ENCODE assay signal across 8 cellular contexts in the genomic region with DNA sequence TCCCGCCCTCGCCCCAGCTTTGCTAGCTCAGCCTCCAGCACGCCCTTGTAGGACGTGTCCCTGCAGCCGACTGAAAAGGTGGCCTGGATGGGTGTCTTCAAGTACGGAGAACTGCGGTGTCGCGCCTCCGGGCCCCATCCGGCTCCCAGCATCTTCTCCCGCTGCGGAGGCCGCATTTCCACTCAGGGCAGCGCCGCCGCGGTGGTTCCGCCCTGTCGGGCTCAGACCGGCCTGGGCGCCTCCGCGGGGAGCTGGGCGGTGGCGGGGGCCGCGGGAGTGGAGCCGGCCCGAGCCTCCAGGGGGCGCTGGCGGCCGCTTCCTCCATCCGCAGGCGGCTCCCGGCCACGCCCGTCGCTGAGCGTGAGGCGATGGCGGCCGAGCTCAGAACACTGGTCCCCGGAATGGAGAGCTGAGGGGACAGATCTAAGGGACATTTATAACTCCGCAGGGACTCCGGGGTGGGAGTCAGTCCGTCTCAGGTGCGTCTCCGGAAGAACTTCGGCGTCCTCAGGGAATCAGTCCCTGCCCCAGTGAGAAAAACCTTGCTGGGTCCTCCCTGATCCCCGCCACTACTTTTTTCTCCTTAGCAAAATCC. TPM values are rescaled to one million over a fixed set of nuclear protein-coding genes. Genes with fewer than 3 reads are reported as not detected.
DNase-seq lines count a peak whose midpoint lies in the region; ATAC-seq, FAIRE-seq and TF ChIP-seq lines count a peak whose summit lies in the region.

No MANE protein-coding gene starts in this region.

- peak overlapping the region; percentile 83 for H3K9ac ChIP-seq in HUES6 (ENCODE audit: low read length)

- FAIRE-seq in urothelium cell line (lab: Jason Lieb, UNC): peak; percentile 30

- intact Hi-C loops in Caco-2 (cut with micrococcal nuclease; ENCODE audit: unreplicated experiment) (no loop called here), heart left ventricle (cut with DNase I) (loop anchor here in 1 of 10 donors (10.0 kb wide), 1 partner anchor 474 kb away; no protein-coding TSS in a partner anchor), psoas muscle (cut with DNase I) (loop anchor here in 1 of 2 donors (2.0 kb wide), 1 partner anchor 156 kb away; no protein-coding TSS in a partner anchor)

- CTCF ChIA-PET in Caco-2 (lab: Charles Lee): interaction anchor here (0.5 to 1.2 kb wide), 3 partner anchors 8 to 162 kb away, joined by 3 read pairs; no protein-coding TSS in a partner anchor

- peak; percentile 50 to 84 for DNase-seq in Caco-2
- peak; percentile 38 to 53 for DNase-seq in SJSA1 (ENCODE audit: low read depth in 1 of 2, low spot score in 2 of 2)
- peak; percentile 80 to 95 for DNase-seq in activated naive CD4-positive, alpha-beta T cell treated with anti-CD3 and anti-CD28 coated beads, Interleukin-2, amount 50 U/mL, for 72 hours (ENCODE audit: low spot score in 2 of 2)
- DNase-seq in heart left ventricle: peak; percentile 57 to 91 (median 79)
- DNase-seq in psoas muscle: peak; percentile 82
- DNase-seq in urothelium cell line (ENCODE audit: low spot score): peak; percentile 79

- no TSS peak for BruUV-seq in Caco-2 (replicated peaks; lab: Mats Ljungman, UMichigan)

- H3K27ac ChIP-seq in HUES6 (ENCODE audit: low read depth, low read length) (no peak overlapping the region; the same call in 1 of the 2 replicates), SJSA1 (no peak overlapping the region), heart left ventricle (peak overlapping the region in 3 of 12 donors; percentile 20 to 64 (median 58)), psoas muscle (no peak overlapping the region)

- H3K4me3 ChIP-seq in Caco-2 (ENCODE audit: low read depth, low read length): peak overlapping the region; percentile 46
- H3K4me3 ChIP-seq in HUES6 (ENCODE audit: low read depth, low read length): peak overlapping the region; percentile 67
- H3K4me3 ChIP-seq in SJSA1: peak overlapping the region; percentile 13; the same call in 1 of the 2 replicates
- H3K4me3 ChIP-seq in heart left ventricle: peak overlapping the region; percentile 6 to 57 (median 46)
- H3K4me3 ChIP-seq in psoas muscle: peak overlapping the region; percentile 55

- H3K4me1 ChIP-seq in Caco-2 (no peaks in the 10 kb centered on the region), HUES6 (ENCODE audit: control insufficient read depth, insufficient read depth, low read length) (no peaks in the 10 kb centered on the region; the same call in 1 of the 2 replicates), SJSA1 (replicated peaks) (peaks cover 5% of the 10 kb centered on the region), heart left ventricle (peaks cover 0 to 11% (median 0%) of the 10 kb centered on the region in 12 donors), psoas muscle (no peaks in the 10 kb centered on the region)

- peaks cover 19% of the 10 kb centered on the region for H3K9me3 Mint-ChIP-seq in Caco-2 (ENCODE audit: unreplicated experiment)
- H3K9me3 Mint-ChIP-seq in activated naive CD4-positive, alpha-beta T cell treated with anti-CD3 and anti-CD28 coated beads, Interleukin-2, amount 50 U/mL, for 72 hours: peaks cover 6% of the 10 kb centered on the region in 2 donors

- POLR2A ChIA-PET in Caco-2 (lab: Charles Lee): interaction anchor here (0.6 to 0.9 kb wide), 4 partner anchors 10 to 211 kb away, joined by 3 to 4 read pairs (median 4); partner anchors contain the start of genes FBXO45, PAK2 and WDR53

- no peaks in the 10 kb centered on the region for H3K36me3 Mint-ChIP-seq in Caco-2 (ENCODE audit: insufficient read depth, unreplicated experiment)
- H3K36me3 Mint-ChIP-seq in activated naive CD4-positive, alpha-beta T cell treated with anti-CD3 and anti-CD28 coated beads, Interleukin-2, amount 50 U/mL, for 72 hours: peaks cover 5 to 6% of the 10 kb centered on the region in 2 donors

- no peaks in the 10 kb centered on the region for H3K36me3 ChIP-seq in Caco-2 (ENCODE audit: control insufficient read depth, insufficient read depth, low read length)
- H3K36me3 ChIP-seq in HUES6 (ENCODE audit: control insufficient read depth, insufficient read depth, low read length): no peaks in the 10 kb centered on the region
- no peaks in the 10 kb centered on the region for H3K36me3 ChIP-seq in SJSA1
- H3K36me3 ChIP-seq in heart left ventricle: no peaks in the 10 kb centered on the region
- H3K36me3 ChIP-seq in psoas muscle (ENCODE audit: insufficient read depth in 1 of 2, low read depth in 1 of 2): no peaks in the 10 kb centered on the region

- H3K9me3 ChIP-seq in Caco-2 (peaks cover 6% of the 10 kb centered on the region; the same call in 1 of the 2 replicates), HUES6 (ENCODE audit: control insufficient read depth, insufficient read depth, low read depth, low read length) (peaks cover 13% of the 10 kb centered on the region), SJSA1 (replicated peaks) (no peaks in the 10 kb centered on the region; the same call in 1 of the 2 replicates), heart left ventricle (peaks cover 0 to 7% (median 0%) of the 10 kb centered on the region in 12 donors), psoas muscle (no peaks in the 10 kb centered on the region)

- H3K4me1 Mint-ChIP-seq in Caco-2 (ENCODE audit: low read depth, unreplicated experiment): no peaks in the 10 kb centered on the region

- H3K27me3 ChIP-seq in Caco-2 (replicated peaks; ENCODE audit: control insufficient read depth, insufficient read depth, low read length) (no peaks in the 10 kb centered on the region), HUES6 (ENCODE audit: control insufficient read depth, insufficient read depth, low read length) (no peaks in the 10 kb centered on the region), SJSA1 (replicated peaks) (no peaks in the 10 kb centered on the region), heart left ventricle (peaks cover 0 to 11% (median 0%) of the 10 kb centered on the region in 9 donors), psoas muscle (ENCODE audit: insufficient read depth in 3 of 3, low read length in 2 of 3) (peaks cover 0 to 2% (median 2%) of the 10 kb centered on the region in 3 donors)

- WGBS in heart left ventricle, 4 donors: 3 to 17% (median 5%) methylated on average over 15 to 52 of the region's 52 CpGs
- 4 to 6% (median 6%) methylated on average over 50 to 52 of the region's 52 CpGs for WGBS in psoas muscle, 3 donors

- ATAC-seq in GM19452 (IDR thresholded peaks at IDR 0.05; ENCODE audit: unreplicated experiment) (peak; percentile 79), heart left ventricle (peak; percentile 69 to 99 (median 94)), psoas muscle (peak; percentile 86 to 98 (median 98))
- peak; percentile 97 to 98 for ATAC-seq in activated naive CD4-positive, alpha-beta T cell treated with anti-CD3 and anti-CD28 coated beads, Interleukin-2, amount 50 U/mL, for 72 hours

- H3K4me3 Mint-ChIP-seq in Caco-2 (ENCODE audit: unreplicated experiment): peak overlapping the region; percentile 46

- TF ChIP-seq POLR2A in heart left ventricle (IDR thresholded peaks at IDR 0.05): no peak

- H3K27me3 Mint-ChIP-seq in Caco-2 (ENCODE audit: insufficient read depth, unreplicated experiment): no peaks in the 10 kb centered on the region

- H3K27ac Mint-ChIP-seq in Caco-2 (ENCODE audit: unreplicated experiment): no peak overlapping the region
- H3K27ac Mint-ChIP-seq in activated naive CD4-positive, alpha-beta T cell treated with anti-CD3 and anti-CD28 coated beads, Interleukin-2, amount 50 U/mL, for 72 hours: no peak overlapping the region

- TF ChIP-seq CTCF in Caco-2 (IDR thresholded peaks at IDR 0.05; ENCODE audit: insufficient read depth in 1 of 2, low read depth in 1 of 2, low read length in 1 of 2, severe bottlenecking in 1 of 2, unreplicated experiment in 1 of 2): peak; percentile 28 to 43
- TF ChIP-seq CTCF in heart left ventricle (IDR thresholded peaks at IDR 0.05): peak; percentile 60 to 93 (median 72)
- peak; percentile 61 for TF ChIP-seq CTCF in psoas muscle (IDR thresholded peaks at IDR 0.05)

RNA-seq across cellular contexts. Expression of gene SMCO1, which starts 13.6 kb away (rescaled TPM):
- total RNA-seq in Caco-2 (2022) (not detected in 2 replicates), heart left ventricle (100 to 1,000 TPM in 2 of 9 donors, 10 to 100 TPM in 7; 14.5 to 130 (median 50.0) TPM), psoas muscle (10 to 100 TPM in 2 of 4 donors, 1 to 10 TPM in 2; 1.2 to 16.9 (median 8.8) TPM)
- total RNA-seq in SJSA1 (2014; rRNA removed; shearing (Covaris generic)): not detected in 2 replicates
- not detected for total RNA-seq in activated naive CD4-positive, alpha-beta T cell treated with anti-CD3 and anti-CD28 coated beads, Interleukin-2, amount 50 U/mL, for 72 hours
- polyA plus RNA-seq in heart left ventricle (100 to 1,000 TPM in 1 of 2 donors, 1 to 10 TPM in 1; 2.6 to 105 TPM), psoas muscle (10 to 100 TPM in 1 of 3 donors, 1 to 10 TPM in 2; 4.1 to 11.4 (median 5.2) TPM)

RNA-seq across cellular contexts. Expression of gene RNF168, which starts 25.2 kb away (rescaled TPM):
- 18.5 and 18.9 TPM in 2 replicates for total RNA-seq in Caco-2 (2022)
- 11.9 and 17.1 TPM in 2 replicates for total RNA-seq in SJSA1 (2014; rRNA removed; shearing (Covaris generic))
- 10 to 100 TPM; 23.1 to 48.4 TPM for total RNA-seq in activated naive CD4-positive, alpha-beta T cell treated with anti-CD3 and anti-CD28 coated beads, Interleukin-2, amount 50 U/mL, for 72 hours
- 10 to 100 TPM; 15.0 to 31.8 (median 21.1) TPM for total RNA-seq in heart left ventricle
- 10 to 100 TPM in 1 of 2 donors, 1 to 10 TPM in 1; 8.4 to 13.4 TPM for polyA plus RNA-seq in heart left ventricle
- total RNA-seq in psoas muscle: 10 to 100 TPM in 3 of 4 donors, 1 to 10 TPM in 1; 9.9 to 22.1 (median 15.8) TPM
- 10 to 100 TPM in 1 of 3 donors, 1 to 10 TPM in 2; 3.6 to 11.6 (median 9.9) TPM for polyA plus RNA-seq in psoas muscle

RNA-seq across cellular contexts. Expression of gene WDR53, which starts 39.6 kb away (rescaled TPM):
- 12.1 and 17.8 TPM in 2 replicates for total RNA-seq in Caco-2 (2022)
- 9.3 and 12.7 TPM in 2 replicates for total RNA-seq in SJSA1 (2014; rRNA removed; shearing (Covaris generic))
- total RNA-seq in activated naive CD4-positive, alpha-beta T cell treated with anti-CD3 and anti-CD28 coated beads, Interleukin-2, amount 50 U/mL, for 72 hours: 10 to 100 TPM; 16.2 to 23.2 TPM
- 10 to 100 TPM in 2 of 9 donors, 1 to 10 TPM in 7; 4.2 to 15.5 (median 8.4) TPM for total RNA-seq in heart left ventricle
- polyA plus RNA-seq in heart left ventricle: 1 to 10 TPM; 7.3 to 9.7 TPM
- total RNA-seq in psoas muscle: 10 to 100 TPM in 2 of 4 donors, 1 to 10 TPM in 2; 4.4 to 15.9 (median 10.4) TPM
- 10 to 100 TPM in 2 of 3 donors, 1 to 10 TPM in 1; 8.5 to 18.9 (median 10.5) TPM for polyA plus RNA-seq in psoas muscle

RNA-seq across cellular contexts. Expression of gene FBXO45, which starts 39.7 kb away (rescaled TPM):
- total RNA-seq in Caco-2 (2022) (14.5 and 15.8 TPM in 2 replicates), heart left ventricle (1 to 10 TPM; 5.3 to 7.9 (median 6.6) TPM), psoas muscle (10 to 100 TPM; 11.0 to 21.1 (median 14.6) TPM)
- 18.3 and 20.4 TPM in 2 replicates for total RNA-seq in SJSA1 (2014; rRNA removed; shearing (Covaris generic))
- 10 to 100 TPM; 14.9 to 15.4 TPM for total RNA-seq in activated naive CD4-positive, alpha-beta T cell treated with anti-CD3 and anti-CD28 coated beads, Interleukin-2, amount 50 U/mL, for 72 hours
- polyA plus RNA-seq in heart left ventricle (10 to 100 TPM in 1 of 2 donors, 1 to 10 TPM in 1; 2.1 to 10.8 TPM), psoas muscle (10 to 100 TPM in 2 of 3 donors, 1 to 10 TPM in 1; 9.2 to 37.0 (median 20.4) TPM)

Comparison
In these comparisons a context has a peak if more than half of its experiments do, and no peak if none do; other contexts are left out.
1. H3K4me3 ChIP-seq: peak in every context shown above with its lines; median percentile 67 in HUES6; 55 in psoas muscle; 46 in Caco-2; 46 in heart left ventricle; 13 in SJSA1.